In genomic region chr6:40456390-40457013, GRCh38 we compare ENCODE assay signal across 27 cellular contexts.
A peak's percentile ranks its signal among the peaks of the same experiment; 100 is the strongest.
DNase-seq lines count a peak whose midpoint lies in the region; ATAC-seq, FAIRE-seq and TF ChIP-seq lines count a peak whose summit lies in the region.
"Had no signal": no experiment of that assay in that cellular context is flagged by ENCODE, and none has a peak within 500 bp of the region (broad histone marks: within the 10 kb centered on the region; RNA-seq: fewer than 3 reads in every experiment).

No MANE protein-coding gene starts in this region.

- 33 to 46% methylated on average over 5 of the region's 5 CpGs for WGBS in body of pancreas, 2 donors
- 39 to 43% methylated on average over 5 of the region's 5 CpGs for WGBS in pancreas, 2 donors

- H3K4me1 ChIP-seq in body of pancreas (peaks cover 28% of the 10 kb centered on the region), pancreas (peaks cover 3 to 25% (median 18%) of the 10 kb centered on the region in 3 donors), right atrium auricular region (no peaks in the 10 kb centered on the region)
- no peaks in the 10 kb centered on the region for H3K4me1 ChIP-seq in effector memory CD4-positive, alpha-beta T cell (ENCODE audit: control insufficient read depth, insufficient read depth, low read length, poor library complexity, severe bottlenecking)
- H3K4me1 ChIP-seq: A549; BLaER1 treated with 17β-estradiol and CSF1 and Interleukin-3, amounts not matched to agents 10 nM and 100 nM; SJSA1 had no signal

- TF ChIP-seq POLR2A in body of pancreas (IDR thresholded peaks at IDR 0.05): no peak

- TF ChIP-seq CTCF in VCaP (conservative IDR thresholded peaks at IDR 0.05) (no peak), body of pancreas (IDR thresholded peaks at IDR 0.05) (no peak), pancreas (IDR thresholded peaks at IDR 0.05) (no peak), right atrium auricular region (IDR thresholded peaks at IDR 0.05) (no peak)

- ATAC-seq in body of pancreas: peak; percentile 82
- peak; percentile 92 for ATAC-seq in left lobe of liver
- ATAC-seq in pancreas: peak; percentile 84 to 93 (median 88)
- no peak for ATAC-seq in stimulated activated naive CD8-positive, alpha-beta T cell treated with anti-CD3 and anti-CD28 coated beads, Interleukin-15, amount 100 ng/mL, for 72 hours
- ATAC-seq: A549 had no signal

- H3K27ac ChIP-seq in VCaP (0 out of 2 replicates have a peak overlapping the region, but pooled peaks have one; percentile 38), body of pancreas (peak overlapping the region; percentile 33 to 76 (median 58)), pancreas (peak overlapping the region; percentile 10 to 63 (median 47)), right atrium auricular region (no peak overlapping the region)
- H3K27ac ChIP-seq in effector memory CD4-positive, alpha-beta T cell (ENCODE audit: insufficient read depth, low read length, poor library complexity, severe bottlenecking): no peak overlapping the region
- H3K27ac ChIP-seq: A549; BLaER1 treated with 17β-estradiol and CSF1 and Interleukin-3, amounts not matched to agents 10 nM and 100 nM; GM23248; SJSA1 had no signal

- H3K27ac Mint-ChIP-seq in stimulated activated naive CD8-positive, alpha-beta T cell treated with anti-CD3 and anti-CD28 coated beads, Interleukin-15, amount 100 ng/mL, for 72 hours: no peak overlapping the region
- H3K27ac Mint-ChIP-seq: CD4-positive, alpha-beta T cell; H9 had no signal

- H3K9me3 Mint-ChIP-seq in stimulated activated naive CD8-positive, alpha-beta T cell treated with anti-CD3 and anti-CD28 coated beads, Interleukin-15, amount 100 ng/mL, for 72 hours: no peaks in the 10 kb centered on the region
- H3K9me3 Mint-ChIP-seq: CD4-positive, alpha-beta T cell had no signal

- FAIRE-seq in pancreas (lab: Jason Lieb, UNC): no peak
- FAIRE-seq: A549, D721Med, GM18507 had no signal

- no peaks in the 10 kb centered on the region for H3K27me3 Mint-ChIP-seq in stimulated activated naive CD8-positive, alpha-beta T cell treated with anti-CD3 and anti-CD28 coated beads, Interleukin-15, amount 100 ng/mL, for 72 hours
- H3K27me3 Mint-ChIP-seq: CD4-positive, alpha-beta T cell had no signal

- DNase-seq in body of pancreas (peak; percentile 36 to 56 (median 45)), left lobe of liver (ENCODE audit: low spot score) (no peak), pancreas (peak in 2 of 6 donors; percentile 45 to 58), right atrium auricular region (ENCODE audit: low spot score) (no peak)
- DNase-seq in stimulated activated naive CD8-positive, alpha-beta T cell treated with anti-CD3 and anti-CD28 coated beads, Interleukin-15, amount 100 ng/mL, for 72 hours: no peak
- DNase-seq in effector memory CD4-positive, alpha-beta T cell: no peak
- DNase-seq: AML-193; CD4-positive, alpha-beta T cell; GM23248; H9; Karpas-422; NCI-H1092; NCI-H1417 treated with DMSO at 0.1 percent for 48 hours; NCI-H187; NCI-H2081 treated with DMSO at 0.1 percent for 48 hours; NCI-H2171; NCI-H345; NCI-H524; NCI-H774; Right ventricle myocardium superior; RPMI8226 had no signal

- no peaks in the 10 kb centered on the region for H3K4me1 Mint-ChIP-seq in stimulated activated naive CD8-positive, alpha-beta T cell treated with anti-CD3 and anti-CD28 coated beads, Interleukin-15, amount 100 ng/mL, for 72 hours
- H3K4me1 Mint-ChIP-seq: H9 had no signal

- no peaks in the 10 kb centered on the region for H3K9me3 ChIP-seq in body of pancreas
- H3K9me3 ChIP-seq in pancreas: no peaks in the 10 kb centered on the region
- no peaks in the 10 kb centered on the region for H3K9me3 ChIP-seq in right atrium auricular region
- H3K9me3 ChIP-seq in effector memory CD4-positive, alpha-beta T cell (ENCODE audit: control insufficient read depth, low read length): no peaks in the 10 kb centered on the region
- H3K9me3 ChIP-seq: A549; BLaER1 treated with 17β-estradiol and CSF1 and Interleukin-3, amounts not matched to agents 10 nM and 100 nM; SJSA1 had no signal

- intact Hi-C loops in body of pancreas (cut with DNase I): no loop called here
- intact Hi-C loops in pancreas (cut with DNase I): no loop called here

- H3K27me3 ChIP-seq in body of pancreas: no peaks in the 10 kb centered on the region
- H3K27me3 ChIP-seq in pancreas: no peaks in the 10 kb centered on the region
- no peaks in the 10 kb centered on the region for H3K27me3 ChIP-seq in right atrium auricular region
- H3K27me3 ChIP-seq in effector memory CD4-positive, alpha-beta T cell (replicated peaks; ENCODE audit: control insufficient read depth, insufficient read depth, low read length, poor library complexity, severe bottlenecking): no peaks in the 10 kb centered on the region
- H3K27me3 ChIP-seq: BLaER1 treated with 17β-estradiol and CSF1 and Interleukin-3, amounts not matched to agents 10 nM and 100 nM had no signal

- no peak overlapping the region for H3K4me3 Mint-ChIP-seq in stimulated activated naive CD8-positive, alpha-beta T cell treated with anti-CD3 and anti-CD28 coated beads, Interleukin-15, amount 100 ng/mL, for 72 hours
- H3K4me3 Mint-ChIP-seq: CD4-positive, alpha-beta T cell; H9 had no signal

- H3K36me3 ChIP-seq in body of pancreas (replicated peaks in 1 of 2; ENCODE audit: insufficient read depth in 1 of 2, low read depth in 2 of 2): no peaks in the 10 kb centered on the region
- H3K36me3 ChIP-seq in pancreas: no peaks in the 10 kb centered on the region
- H3K36me3 ChIP-seq in right atrium auricular region: no peaks in the 10 kb centered on the region
- no peaks in the 10 kb centered on the region for H3K36me3 ChIP-seq in effector memory CD4-positive, alpha-beta T cell (ENCODE audit: control insufficient read depth, insufficient read depth, low read length)
- H3K36me3 ChIP-seq: BLaER1 treated with 17β-estradiol and CSF1 and Interleukin-3, amounts not matched to agents 10 nM and 100 nM; SJSA1 had no signal

- H3K4me3 ChIP-seq in body of pancreas: no peak overlapping the region
- H3K4me3 ChIP-seq in pancreas: no peak overlapping the region
- no peak overlapping the region for H3K4me3 ChIP-seq in right atrium auricular region
- H3K4me3 ChIP-seq in effector memory CD4-positive, alpha-beta T cell (ENCODE audit: insufficient read depth, low read depth, low read length, poor library complexity, severe bottlenecking): no peak overlapping the region
- H3K4me3 ChIP-seq: A549; BLaER1 treated with 17β-estradiol and CSF1 and Interleukin-3, amounts not matched to agents 10 nM and 100 nM; GM23248; SJSA1 had no signal

Comparison
In these comparisons a context has a peak if more than half of its experiments do, and no peak if none do; other contexts are left out.
1. H3K27ac ChIP-seq: peak in VCaP (single experiment), body of pancreas (4 of 4) and pancreas (4 of 4); none in right atrium auricular region (0 of 2) and effector memory CD4-positive, alpha-beta T cell (single experiment).
2. DNase-seq: peak in body of pancreas (4 of 4); none in left lobe of liver (single experiment), stimulated activated naive CD8-positive, alpha-beta T cell treated with anti-CD3 and anti-CD28 coated beads, Interleukin-15, amount 100 ng/mL, for 72 hours (0 of 2), right atrium auricular region (single experiment) and effector memory CD4-positive, alpha-beta T cell (0 of 3).